Comparison of ENCODE assay signal across 20 cellular contexts in genomic region chr5:137631453-137631852, GRCh38.
DNase-seq lines count a peak whose midpoint lies in the region; ATAC-seq, FAIRE-seq and TF ChIP-seq lines count a peak whose summit lies in the region.
"Had no signal": no experiment of that assay in that cellular context is flagged by ENCODE, and none has a peak within 500 bp of the region (broad histone marks: within the 10 kb centered on the region; RNA-seq: fewer than 3 reads in every experiment).

No MANE protein-coding gene starts in this region.

- peak overlapping the region; percentile 70 for H3K27ac ChIP-seq in left ventricle myocardium inferior (replicated peaks)
- peak overlapping the region; percentile 88 to 93 for H3K27ac ChIP-seq in ascending aorta
- no peak overlapping the region for H3K27ac ChIP-seq in keratinocyte (ENCODE audit: control insufficient read depth, insufficient read depth, low read length)

- H3K79me2 ChIP-seq in keratinocyte (ENCODE audit: control insufficient read depth, insufficient read depth, low read length): no peaks in the 10 kb centered on the region

- H3K36me3 ChIP-seq in left ventricle myocardium inferior: peaks cover 12% of the 10 kb centered on the region
- no peaks in the 10 kb centered on the region for H3K36me3 ChIP-seq in ascending aorta
- no peaks in the 10 kb centered on the region for H3K36me3 ChIP-seq in keratinocyte (ENCODE audit: control insufficient read depth in 2 of 2, extremely low read depth in 1 of 2, insufficient read depth in 2 of 2, low read length in 2 of 2)
- H3K36me3 ChIP-seq: MG63 had no signal

- no peak overlapping the region for H3K4me3 ChIP-seq in left ventricle myocardium inferior
- no peak overlapping the region for H3K4me3 ChIP-seq in ascending aorta
- H3K4me3 ChIP-seq in keratinocyte (ENCODE audit: control insufficient read depth in 2 of 3, extremely low read depth in 1 of 3, insufficient read depth in 2 of 3, low read depth in 1 of 3, low read length in 3 of 3): no peak overlapping the region
- H3K4me3 ChIP-seq: MG63 had no signal

- intact Hi-C loops in left ventricle myocardium inferior (cut with micrococcal nuclease) (loop anchor here (10.0 kb wide), 1 partner anchor 113 kb away; no protein-coding TSS in a partner anchor), Right ventricle myocardium inferior (cut with DNase I) (loop anchor here (2.0 kb wide), 1 partner anchor 111 kb away; no protein-coding TSS in a partner anchor), ascending aorta (cut with DNase I) (loop anchor here (2.0 to 5.0 kb wide), 2 partner anchors 29 to 401 kb away; partner anchors contain the start of gene FAM13B)

- H3K4me1 ChIP-seq in left ventricle myocardium inferior (peaks cover 39% of the 10 kb centered on the region), ascending aorta (peaks cover 4 to 17% of the 10 kb centered on the region in 2 donors), keratinocyte (ENCODE audit: control insufficient read depth, extremely low read depth, insufficient read depth, low read length) (peaks cover 21% of the 10 kb centered on the region)

- FAIRE-seq in keratinocyte (lab: Jason Lieb, UNC): peak; percentile 77
- FAIRE-seq: A204.1, GM18507 had no signal

- H3K9me1 ChIP-seq in keratinocyte (ENCODE audit: control insufficient read depth, extremely low read depth, insufficient read depth, low read length): no peaks in the 10 kb centered on the region

- H3K4me2 ChIP-seq in keratinocyte (ENCODE audit: control insufficient read depth, extremely low read depth, insufficient read depth, low read depth, low read length): no peak overlapping the region

- DNase-seq in left ventricle myocardium inferior (no peak), Right ventricle myocardium inferior (ENCODE audit: missing footprints) (no peak), ascending aorta (ENCODE audit: low spot score in 2 of 2) (no peak), keratinocyte (ENCODE audit: low read depth, low spot score) (no peak), NCI-H2171 (lab: John Stamatoyannopoulos, UW) (no peak), KG1 (lab: John Stamatoyannopoulos, UW) (no peak), ureter (ENCODE audit: low spot score) (no peak)
- DNase-seq: DMS53, GDM1, Karpas-422, MG63, NCI-H1417, NCI-H1694 treated with DMSO at 0.1 percent for 48 hours, NCI-H2081 treated with DMSO at 0.1 percent for 48 hours, NCI-H446, NCI-H526 treated with DMSO at 0.1 percent for 48 hours, OCI-M1, SHP77 had no signal

- dilution Hi-C loops in keratinocyte (cut with MboI; ENCODE audit: extremely low pct_ligation_motif_present, low sequenced_read_pairs): no loop called here

- no peak overlapping the region for H3K9ac ChIP-seq in keratinocyte (ENCODE audit: control insufficient read depth, extremely low read depth, insufficient read depth, low read length)

- H3K9me3 ChIP-seq in left ventricle myocardium inferior (replicated peaks) (peaks cover 6% of the 10 kb centered on the region), ascending aorta (no peaks in the 10 kb centered on the region), keratinocyte (ENCODE audit: control insufficient read depth, low read depth, low read length) (no peaks in the 10 kb centered on the region)

- no peaks in the 10 kb centered on the region for H4K20me1 ChIP-seq in keratinocyte (ENCODE audit: control insufficient read depth, extremely low read depth, insufficient read depth, low read length)

- no peak for ATAC-seq in Right ventricle myocardium inferior

- no peak overlapping the region for H2AFZ ChIP-seq in keratinocyte (ENCODE audit: control insufficient read depth, low read length)

- H3K27me3 ChIP-seq in left ventricle myocardium inferior (ENCODE audit: low read depth) (no peaks in the 10 kb centered on the region), ascending aorta (no peaks in the 10 kb centered on the region), keratinocyte (ENCODE audit: control insufficient read depth, extremely low read depth, insufficient read depth, low read length) (no peaks in the 10 kb centered on the region)
- H3K27me3 ChIP-seq: MG63 had no signal

- no peak for TF ChIP-seq CTCF in left ventricle myocardium inferior (IDR thresholded peaks at IDR 0.05; ENCODE audit: borderline replicate concordance)
- TF ChIP-seq CTCF in ascending aorta (IDR thresholded peaks at IDR 0.05): no peak
- TF ChIP-seq CTCF in keratinocyte (optimal IDR thresholded peaks at IDR 0.05 in 1 of 3, IDR thresholded peaks at IDR 0.05 in 1 of 3, conservative IDR thresholded peaks at IDR 0.05 in 1 of 3; ENCODE audit: extremely low read depth in 1 of 3, insufficient read depth in 2 of 3, low read length in 3 of 3): no peak
